ENCODE assay signal across 15 cellular contexts in the genomic region with DNA sequence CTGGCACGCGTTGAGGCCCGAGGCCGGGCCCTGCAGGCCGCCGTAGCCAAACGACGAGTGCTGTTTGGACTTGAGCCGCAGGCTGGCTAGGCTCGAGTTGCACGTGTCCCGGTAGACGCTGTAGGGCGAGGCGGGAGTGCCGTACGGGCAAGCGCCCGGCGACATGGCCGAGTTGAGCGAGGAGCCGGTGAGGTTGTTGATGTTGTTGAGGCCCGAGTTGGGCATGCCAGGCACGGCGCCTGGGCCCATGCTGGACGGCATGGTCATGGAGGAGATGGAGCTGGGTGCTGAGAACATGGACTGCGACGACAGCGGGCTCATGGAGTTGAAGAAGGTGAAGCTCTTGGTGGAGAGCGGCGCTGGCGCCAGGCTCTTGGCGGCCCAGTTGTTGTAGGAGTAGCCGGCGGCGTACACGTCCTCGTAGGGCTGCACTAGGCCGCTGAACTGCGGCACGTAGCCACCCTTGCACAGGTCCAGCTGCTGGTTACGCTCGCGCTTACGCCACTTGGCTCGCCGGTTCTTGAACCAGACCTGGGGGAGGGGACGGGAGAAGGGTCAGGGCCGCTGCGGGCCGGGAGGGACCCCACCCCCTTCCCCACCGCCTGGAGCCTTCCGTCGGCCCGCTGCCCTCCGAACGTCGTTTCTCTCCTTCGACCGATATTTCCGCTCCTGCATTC. TPM values are rescaled to one million over a fixed set of nuclear protein-coding genes. Genes with fewer than 3 reads are reported as not detected.
DNase-seq lines count a peak whose midpoint lies in the region; ATAC-seq and TF ChIP-seq lines count a peak whose summit lies in the region.
"Had no signal": no experiment of that assay in that cellular context is flagged by ENCODE, and none has a peak within 500 bp of the region (broad histone marks: within the 10 kb centered on the region; RNA-seq: fewer than 3 reads in every experiment).

No MANE protein-coding gene starts in this region.

- CTCF ChIA-PET in activated CD4-positive, alpha-beta T cell treated with anti-CD3 and anti-CD28 coated beads for 36 hours (lab: Charles Lee), result no interaction called here
- CTCF ChIA-PET in activated B cell treated with CpG ODN at 0.5 μM for 24 hours (lab: Charles Lee), result no interaction called here
- CTCF ChIA-PET in activated naive CD4-positive, alpha-beta T cell treated with anti-CD3 and anti-CD28 coated beads for 36 hours (lab: Charles Lee), result no interaction called here

- intact Hi-C loops in activated CD4-positive, alpha-beta T cell treated with anti-CD3 and anti-CD28 coated beads for 36 hours (cut with DNase I, micrococcal nuclease), result loop anchor here in 1 of 2 experiments (5.0 kb wide), 1 partner anchor 513 kb away; no protein-coding TSS in a partner anchor
- intact Hi-C loops in activated B cell treated with CpG ODN at 0.5 μM for 24 hours (cut with micrococcal nuclease), result no loop called here
- intact Hi-C loops in posterior vena cava (cut with DNase I), result no loop called here
- intact Hi-C loops in activated naive CD4-positive, alpha-beta T cell treated with anti-CD3 and anti-CD28 coated beads for 36 hours (cut with micrococcal nuclease), result no loop called here
- intact Hi-C loops in lower leg skin (cut with DNase I; ENCODE audit: low total_unique reads), result no loop called here

- peaks cover 4% of the 10 kb centered on the region for H3K9me3 Mint-ChIP-seq in activated CD4-positive, alpha-beta T cell treated with anti-CD3 and anti-CD28 coated beads for 36 hours (ENCODE audit: low read depth)
- H3K9me3 Mint-ChIP-seq in activated B cell treated with CpG ODN at 0.5 μM for 24 hours, result peaks cover 5% of the 10 kb centered on the region
- no peaks in the 10 kb centered on the region for H3K9me3 Mint-ChIP-seq in activated naive CD4-positive, alpha-beta T cell treated with anti-CD3 and anti-CD28 coated beads for 36 hours

- H2BK120ac ChIP-seq in neuronal stem cell (ENCODE audit: low read depth, low read length), result no peak overlapping the region

- WGBS in iPS DF 6.9 (ENCODE audit: insufficient coverage, insufficient read length), result no CpG with 5 or more reads among the region's 62 CpGs
- WGBS in neuronal stem cell (ENCODE audit: extremely low coverage in 2 of 2, insufficient read length in 2 of 2, insufficient replicate concordance in 1 of 2), 2 donors, result no CpG with 5 or more reads among the region's 62 CpGs
- WGBS in lower leg skin, 2 donors, result 30 to 50% methylated on average over 52 to 54 of the region's 62 CpGs

- peaks cover 4% of the 10 kb centered on the region for H3K36me3 Mint-ChIP-seq in activated CD4-positive, alpha-beta T cell treated with anti-CD3 and anti-CD28 coated beads for 36 hours (ENCODE audit: low read depth)
- H3K36me3 Mint-ChIP-seq in activated B cell treated with CpG ODN at 0.5 μM for 24 hours (ENCODE audit: low read depth), result no peaks in the 10 kb centered on the region
- H3K36me3 Mint-ChIP-seq in activated naive CD4-positive, alpha-beta T cell treated with anti-CD3 and anti-CD28 coated beads for 36 hours (ENCODE audit: low read depth), result no peaks in the 10 kb centered on the region

- TF ChIP-seq CTCF in activated B cell treated with CpG ODN at 0.5 μM for 24 hours (IDR thresholded peaks at IDR 0.05) (no peak), lower leg skin (IDR thresholded peaks at IDR 0.05) (no peak)

- no peak overlapping the region for H4K91ac ChIP-seq in neuronal stem cell (ENCODE audit: low read depth, low read length, poor library complexity)

- H3K4me2 ChIP-seq in neuronal stem cell (ENCODE audit: insufficient read depth, low read length, poor library complexity, severe bottlenecking), result peak overlapping the region; percentile 14

- no peak for DNase-seq in activated CD4-positive, alpha-beta T cell treated with anti-CD3 and anti-CD28 coated beads for 36 hours
- no peak for DNase-seq in activated CD4-positive, alpha-beta T cell treated with anti-CD3 and anti-CD28 coated beads, Interleukin-2, amount 50 U/mL, for 4 hours
- DNase-seq in activated B cell treated with CpG ODN at 0.5 μM for 24 hours, result no peak
- no peak for DNase-seq in iPS DF 6.9 (ENCODE audit: low read depth, low spot score)
- DNase-seq in neuronal stem cell (ENCODE audit: low spot score), result no peak
- DNase-seq in posterior vena cava (ENCODE audit: low spot score), result no peak
- no peak for DNase-seq in activated naive CD4-positive, alpha-beta T cell treated with anti-CD3 and anti-CD28 coated beads for 36 hours
- no peak for DNase-seq in lower leg skin (ENCODE audit: low spot score in 2 of 2)
- DNase-seq: activated T-cell treated with anti-CD3 and anti-CD28 coated beads for 4 hours, body of pancreas, NCI-H1048, NCI-H345, small intestine, upper lobe of right lung had no signal

- H3K9ac ChIP-seq in neuronal stem cell (ENCODE audit: low read depth, low read length, poor library complexity), result peak overlapping the region; percentile 10

- no peaks in the 10 kb centered on the region for H3K36me3 ChIP-seq in iPS DF 6.9 (ENCODE audit: control insufficient read depth, insufficient read depth, low read length)
- H3K36me3 ChIP-seq in neuronal stem cell (replicated peaks in 1 of 2; ENCODE audit: control insufficient read depth in 2 of 2, insufficient read depth in 2 of 2, low read length in 2 of 2), result no peaks in the 10 kb centered on the region
- H3K36me3 ChIP-seq: upper lobe of right lung had no signal

- POLR2A ChIA-PET in activated CD4-positive, alpha-beta T cell treated with anti-CD3 and anti-CD28 coated beads for 36 hours (lab: Charles Lee), result no interaction called here
- POLR2A ChIA-PET in activated B cell treated with CpG ODN at 0.5 μM for 24 hours (lab: Charles Lee), result no interaction called here

- peaks cover 32% of the 10 kb centered on the region for H3K4me1 Mint-ChIP-seq in activated CD4-positive, alpha-beta T cell treated with anti-CD3 and anti-CD28 coated beads for 36 hours
- peaks cover 37% of the 10 kb centered on the region for H3K4me1 Mint-ChIP-seq in activated B cell treated with CpG ODN at 0.5 μM for 24 hours
- peaks cover 30% of the 10 kb centered on the region for H3K4me1 Mint-ChIP-seq in activated naive CD4-positive, alpha-beta T cell treated with anti-CD3 and anti-CD28 coated beads for 36 hours (ENCODE audit: low read depth)

- no peak overlapping the region for H2BK15ac ChIP-seq in neuronal stem cell (ENCODE audit: low read length)

- H3K27me3 Mint-ChIP-seq in activated CD4-positive, alpha-beta T cell treated with anti-CD3 and anti-CD28 coated beads for 36 hours, result peaks cover 58% of the 10 kb centered on the region
- H3K27me3 Mint-ChIP-seq in activated B cell treated with CpG ODN at 0.5 μM for 24 hours, result peaks cover 54% of the 10 kb centered on the region
- peaks cover 60% of the 10 kb centered on the region for H3K27me3 Mint-ChIP-seq in activated naive CD4-positive, alpha-beta T cell treated with anti-CD3 and anti-CD28 coated beads for 36 hours (ENCODE audit: low read depth)

- TF ChIP-seq POLR2A in lower leg skin (IDR thresholded peaks at IDR 0.05), result no peak

- H3K27me3 ChIP-seq in iPS DF 6.9 (ENCODE audit: control insufficient read depth, insufficient read depth, low read length) (peaks cover 78% of the 10 kb centered on the region), neuronal stem cell (ENCODE audit: control insufficient read depth in 3 of 3, insufficient read depth in 3 of 3, low read depth in 1 of 3, low read length in 3 of 3) (peaks cover 54 to 100% (median 90%) of the 10 kb centered on the region in 3 experiments)

- peak overlapping the region; percentile 26 for H3K4ac ChIP-seq in neuronal stem cell (ENCODE audit: low read length)

- H3K4me3 ChIP-seq in iPS DF 6.9 (ENCODE audit: low read length) (peak overlapping the region; percentile 3; the same call in 1 of the 2 replicates), neuronal stem cell (ENCODE audit: low read length in 2 of 2) (no peak overlapping the region), lower leg skin (ENCODE audit: low read depth, poor library complexity, severe bottlenecking) (no peak overlapping the region)
- H3K4me3 ChIP-seq: body of pancreas, upper lobe of right lung had no signal

- no peak overlapping the region for H4K8ac ChIP-seq in neuronal stem cell (ENCODE audit: low read depth, low read length)

- H3K4me1 ChIP-seq in iPS DF 6.9 (ENCODE audit: control insufficient read depth, insufficient read depth, low read length) (peaks cover 8% of the 10 kb centered on the region), neuronal stem cell (ENCODE audit: control insufficient read depth in 2 of 2, insufficient read depth in 1 of 2, low read depth in 1 of 2, low read length in 2 of 2) (peaks cover 0 to 6% of the 10 kb centered on the region in 2 donors)

- no peak overlapping the region for H3K27ac Mint-ChIP-seq in activated CD4-positive, alpha-beta T cell treated with anti-CD3 and anti-CD28 coated beads for 36 hours
- peak overlapping the region; percentile 57 for H3K27ac Mint-ChIP-seq in activated B cell treated with CpG ODN at 0.5 μM for 24 hours
- H3K27ac Mint-ChIP-seq in activated naive CD4-positive, alpha-beta T cell treated with anti-CD3 and anti-CD28 coated beads for 36 hours, result no peak overlapping the region

- H2AFZ ChIP-seq in neuronal stem cell (ENCODE audit: low read length), result peak overlapping the region; percentile 14

- H3K14ac ChIP-seq in neuronal stem cell (ENCODE audit: low read length), result no peak overlapping the region

- H3K4me3 Mint-ChIP-seq in activated CD4-positive, alpha-beta T cell treated with anti-CD3 and anti-CD28 coated beads for 36 hours, result peak overlapping the region; percentile 4
- H3K4me3 Mint-ChIP-seq in activated B cell treated with CpG ODN at 0.5 μM for 24 hours, result peak overlapping the region; percentile 28
- no peak overlapping the region for H3K4me3 Mint-ChIP-seq in activated naive CD4-positive, alpha-beta T cell treated with anti-CD3 and anti-CD28 coated beads for 36 hours

- H2BK5ac ChIP-seq in neuronal stem cell (ENCODE audit: low read length), result peak overlapping the region; percentile 78

- H3K18ac ChIP-seq in neuronal stem cell (ENCODE audit: low read length), result peak overlapping the region; percentile 38

- H3K9me3 ChIP-seq in iPS DF 6.9 (ENCODE audit: control insufficient read depth, insufficient read depth, low read length) (no peaks in the 10 kb centered on the region), neuronal stem cell (replicated peaks in 1 of 2; ENCODE audit: control insufficient read depth in 2 of 2, insufficient read depth in 1 of 2, low read depth in 1 of 2, low read length in 2 of 2) (peaks cover 0 to 3% of the 10 kb centered on the region in 2 donors)
- H3K9me3 ChIP-seq: body of pancreas, upper lobe of right lung had no signal

- H2BK12ac ChIP-seq in neuronal stem cell (ENCODE audit: low read length), result no peak overlapping the region

- no peak for ATAC-seq in activated CD4-positive, alpha-beta T cell treated with anti-CD3 and anti-CD28 coated beads for 36 hours
- no peak for ATAC-seq in activated B cell treated with CpG ODN at 0.5 μM for 24 hours (ENCODE audit: low read depth)
- ATAC-seq: body of pancreas, Panc1 had no signal

- H3K79me1 ChIP-seq in neuronal stem cell (ENCODE audit: low read depth, low read length), result peaks cover 5% of the 10 kb centered on the region

- peak overlapping the region; percentile 80 for H3K23ac ChIP-seq in neuronal stem cell (ENCODE audit: low read depth, low read length, poor library complexity)

- peak overlapping the region; percentile 71 for H2AK5ac ChIP-seq in neuronal stem cell (ENCODE audit: low read depth, low read length)

- H3K27ac ChIP-seq in iPS DF 6.9 (ENCODE audit: low read length) (no peak overlapping the region), neuronal stem cell (replicated peaks; ENCODE audit: low read length) (no peak overlapping the region)
- H3K27ac ChIP-seq: body of pancreas, upper lobe of right lung had no signal

RNA-seq across cellular contexts. Expression of gene PITX1, which starts 5.1 kb away (rescaled TPM):
- total RNA-seq in activated CD4-positive, alpha-beta T cell treated with anti-CD3 and anti-CD28 coated beads for 36 hours, result under 1 TPM; 0.18 TPM
- total RNA-seq in activated B cell treated with CpG ODN at 0.5 μM for 24 hours, result not detected in 2 replicates
- polyA plus RNA-seq in neuronal stem cell (2013, experiment 1 of 2), result 0.17 TPM
- 0.14 TPM for polyA plus RNA-seq in neuronal stem cell (2013, experiment 2 of 2)
- under 1 TPM; 0.81 to 0.97 TPM for total RNA-seq in posterior vena cava
- under 1 TPM in 1 of 2 experiments, not detected in 1; 0.25 TPM for total RNA-seq in activated naive CD4-positive, alpha-beta T cell treated with anti-CD3 and anti-CD28 coated beads for 36 hours
- total RNA-seq in lower leg skin, result 1 to 10 TPM in 2 of 4 donors, under 1 TPM in 2; 0.15 to 3.9 (median 1.6) TPM
- total RNA-seq: body of pancreas, upper lobe of right lung had no signal
